ENCODE assay signal across 1 cellular context in the genomic region with DNA sequence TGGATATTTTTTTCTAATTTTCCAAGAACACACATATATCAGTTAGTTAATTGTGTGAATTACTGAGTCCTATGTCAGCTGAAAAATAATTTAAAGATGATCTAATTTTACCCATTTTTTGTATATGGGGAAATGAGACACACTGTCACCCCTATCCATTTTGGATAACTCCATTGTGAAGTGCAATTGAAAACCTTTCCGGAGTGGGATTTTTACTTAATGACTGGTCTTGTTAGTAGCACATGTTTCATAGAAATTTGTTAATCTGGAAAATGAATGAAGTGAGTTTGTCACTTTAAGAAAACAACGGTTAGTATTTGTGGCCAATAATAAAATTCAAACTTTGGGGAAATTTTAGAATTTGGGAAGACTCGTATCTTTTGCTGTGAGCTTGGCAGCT.
TF ChIP-seq lines count a peak whose summit lies in the region.

No MANE protein-coding gene starts in this region.

TF ChIP-seq in WTC11, 78 proteins besides CTCF, POLR2A, EP300 and RAD21 (continued from another document):
- TF ChIP-seq, protein P1, sequence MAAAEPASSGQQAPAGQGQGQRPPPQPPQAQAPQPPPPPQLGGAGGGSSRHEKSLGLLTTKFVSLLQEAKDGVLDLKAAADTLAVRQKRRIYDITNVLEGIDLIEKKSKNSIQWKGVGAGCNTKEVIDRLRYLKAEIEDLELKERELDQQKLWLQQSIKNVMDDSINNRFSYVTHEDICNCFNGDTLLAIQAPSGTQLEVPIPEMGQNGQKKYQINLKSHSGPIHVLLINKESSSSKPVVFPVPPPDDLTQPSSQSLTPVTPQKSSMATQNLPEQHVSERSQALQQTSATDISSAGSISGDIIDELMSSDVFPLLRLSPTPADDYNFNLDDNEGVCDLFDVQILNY (CRISPR knock-in tag; IDR thresholded peaks at IDR 0.05): no peak
